Comparison of ENCODE assay signal across 11 cellular contexts in genomic region chr4:26936284-26937065, GRCh38.
DNase-seq lines count a peak whose midpoint lies in the region; ATAC-seq, FAIRE-seq and TF ChIP-seq lines count a peak whose summit lies in the region.
"Had no signal": no experiment of that assay in that cellular context is flagged by ENCODE, and none has a peak within 500 bp of the region (broad histone marks: within the 10 kb centered on the region; RNA-seq: fewer than 3 reads in every experiment).

No MANE protein-coding gene starts in this region.

- no peak for TF ChIP-seq CTCF in D721Med (IDR thresholded peaks at IDR 0.05; ENCODE audit: insufficient read depth, missing control alignments)
- TF ChIP-seq CTCF in omental fat pad (IDR thresholded peaks at IDR 0.05), result no peak

- H3K27ac Mint-ChIP-seq in natural killer cell treated with Interleukin-12 subunit alpha and Interleukin-12 subunit beta and Interleukin-15 and Interleukin-18, amount 100 ng/mL, for 72 hours, result peak overlapping the region in 1 of 2 donors; percentile 63

- H3K9me3 Mint-ChIP-seq in natural killer cell treated with Interleukin-12 subunit alpha and Interleukin-12 subunit beta and Interleukin-15 and Interleukin-18, amount 100 ng/mL, for 72 hours, result no peaks in the 10 kb centered on the region

- DNase-seq in D721Med (ENCODE audit: insufficient read length, low spot score), result no peak
- DNase-seq in NCI-H69 (lab: John Stamatoyannopoulos, UW), result peak; percentile 4
- DNase-seq in erythroblast (lab: John Stamatoyannopoulos, UW), result peak; percentile 19 to 38
- no peak for DNase-seq in natural killer cell treated with Interleukin-12 subunit alpha and Interleukin-12 subunit beta and Interleukin-15 and Interleukin-18, amount 100 ng/mL, for 72 hours (ENCODE audit: low spot score)
- no peak for DNase-seq in NCI-H2029 treated with DMSO at 0.1 percent for 48 hours (lab: John Stamatoyannopoulos, UW)
- DNase-seq in AG20443 (ENCODE audit: low spot score), result no peak
- DNase-seq in DMS 273 treated with DMSO at 0.1 percent for 48 hours (lab: John Stamatoyannopoulos, UW), result no peak
- no peak for DNase-seq in omental fat pad (ENCODE audit: low spot score)
- DNase-seq: colonic mucosa, DMS79, upper lobe of left lung had no signal

- ATAC-seq in natural killer cell treated with Interleukin-12 subunit alpha and Interleukin-12 subunit beta and Interleukin-15 and Interleukin-18, amount 100 ng/mL, for 72 hours, result peak; percentile 28 to 36
- no peak for ATAC-seq in omental fat pad (ENCODE audit: low FRiP score)

- no peak overlapping the region for H3K4me3 Mint-ChIP-seq in natural killer cell treated with Interleukin-12 subunit alpha and Interleukin-12 subunit beta and Interleukin-15 and Interleukin-18, amount 100 ng/mL, for 72 hours

- peaks cover 6% of the 10 kb centered on the region for H3K36me3 Mint-ChIP-seq in natural killer cell treated with Interleukin-12 subunit alpha and Interleukin-12 subunit beta and Interleukin-15 and Interleukin-18, amount 100 ng/mL, for 72 hours

- peak; percentile 35 for FAIRE-seq in D721Med (lab: Jason Lieb, UNC)

- peaks cover 40 to 61% of the 10 kb centered on the region in 2 donors for H3K4me1 Mint-ChIP-seq in natural killer cell treated with Interleukin-12 subunit alpha and Interleukin-12 subunit beta and Interleukin-15 and Interleukin-18, amount 100 ng/mL, for 72 hours (ENCODE audit: low read depth in 2 of 2)

- H3K27me3 Mint-ChIP-seq in natural killer cell treated with Interleukin-12 subunit alpha and Interleukin-12 subunit beta and Interleukin-15 and Interleukin-18, amount 100 ng/mL, for 72 hours, result no peaks in the 10 kb centered on the region

- TF ChIP-seq POLR2A in erythroblast (IDR thresholded peaks at IDR 0.05; ENCODE audit: low read length), result no peak

Comparison
In these comparisons a context has a peak if more than half of its experiments do, and no peak if none do; other contexts are left out.
1. DNase-seq: peak in NCI-H69 (single experiment) and erythroblast (2 of 2); none in D721Med (single experiment), natural killer cell treated with Interleukin-12 subunit alpha and Interleukin-12 subunit beta and Interleukin-15 and Interleukin-18, amount 100 ng/mL, for 72 hours (single experiment), NCI-H2029 treated with DMSO at 0.1 percent for 48 hours (single experiment), AG20443 (single experiment), DMS 273 treated with DMSO at 0.1 percent for 48 hours (single experiment) and omental fat pad (single experiment).